ENCODE assay signal across 1 cellular context in genomic region chr22:17891427-17892167, GRCh38.
TF ChIP-seq lines count a peak whose summit lies in the region.

No MANE protein-coding gene starts in this region.

TF ChIP-seq in K562, 482 proteins besides CTCF, POLR2A, EP300 and RAD21 (continued from another document):
- no peak for TF ChIP-seq GATAD2A (IDR thresholded peaks at IDR 0.05)
- TF ChIP-seq, protein P1, sequence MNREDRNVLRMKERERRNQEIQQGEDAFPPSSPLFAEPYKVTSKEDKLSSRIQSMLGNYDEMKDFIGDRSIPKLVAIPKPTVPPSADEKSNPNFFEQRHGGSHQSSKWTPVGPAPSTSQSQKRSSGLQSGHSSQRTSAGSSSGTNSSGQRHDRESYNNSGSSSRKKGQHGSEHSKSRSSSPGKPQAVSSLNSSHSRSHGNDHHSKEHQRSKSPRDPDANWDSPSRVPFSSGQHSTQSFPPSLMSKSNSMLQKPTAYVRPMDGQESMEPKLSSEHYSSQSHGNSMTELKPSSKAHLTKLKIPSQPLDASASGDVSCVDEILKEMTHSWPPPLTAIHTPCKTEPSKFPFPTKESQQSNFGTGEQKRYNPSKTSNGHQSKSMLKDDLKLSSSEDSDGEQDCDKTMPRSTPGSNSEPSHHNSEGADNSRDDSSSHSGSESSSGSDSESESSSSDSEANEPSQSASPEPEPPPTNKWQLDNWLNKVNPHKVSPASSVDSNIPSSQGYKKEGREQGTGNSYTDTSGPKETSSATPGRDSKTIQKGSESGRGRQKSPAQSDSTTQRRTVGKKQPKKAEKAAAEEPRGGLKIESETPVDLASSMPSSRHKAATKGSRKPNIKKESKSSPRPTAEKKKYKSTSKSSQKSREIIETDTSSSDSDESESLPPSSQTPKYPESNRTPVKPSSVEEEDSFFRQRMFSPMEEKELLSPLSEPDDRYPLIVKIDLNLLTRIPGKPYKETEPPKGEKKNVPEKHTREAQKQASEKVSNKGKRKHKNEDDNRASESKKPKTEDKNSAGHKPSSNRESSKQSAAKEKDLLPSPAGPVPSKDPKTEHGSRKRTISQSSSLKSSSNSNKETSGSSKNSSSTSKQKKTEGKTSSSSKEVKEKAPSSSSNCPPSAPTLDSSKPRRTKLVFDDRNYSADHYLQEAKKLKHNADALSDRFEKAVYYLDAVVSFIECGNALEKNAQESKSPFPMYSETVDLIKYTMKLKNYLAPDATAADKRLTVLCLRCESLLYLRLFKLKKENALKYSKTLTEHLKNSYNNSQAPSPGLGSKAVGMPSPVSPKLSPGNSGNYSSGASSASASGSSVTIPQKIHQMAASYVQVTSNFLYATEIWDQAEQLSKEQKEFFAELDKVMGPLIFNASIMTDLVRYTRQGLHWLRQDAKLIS (CRISPR knock-in tag; IDR thresholded peaks at IDR 0.05): no peak
- no peak for TF ChIP-seq ARID1B (IDR thresholded peaks at IDR 0.05)
- no peak for TF ChIP-seq HNRNPLL (IDR thresholded peaks at IDR 0.05; ENCODE audit: low read depth, low read length, poor library complexity, severe bottlenecking)
- no peak for TF ChIP-seq ZNF354B (CRISPR knock-in tag; IDR thresholded peaks at IDR 0.05)
- TF ChIP-seq RB1 (IDR thresholded peaks at IDR 0.05; ENCODE audit: low read depth): 0 out of 2 replicates have a peak, but pooled peaks have one; percentile 34
- TF ChIP-seq SMC3 (conservative IDR thresholded peaks at IDR 0.05; ENCODE audit: insufficient read depth, low read depth, low read length): peak; percentile 60
- TF ChIP-seq, protein P2, sequence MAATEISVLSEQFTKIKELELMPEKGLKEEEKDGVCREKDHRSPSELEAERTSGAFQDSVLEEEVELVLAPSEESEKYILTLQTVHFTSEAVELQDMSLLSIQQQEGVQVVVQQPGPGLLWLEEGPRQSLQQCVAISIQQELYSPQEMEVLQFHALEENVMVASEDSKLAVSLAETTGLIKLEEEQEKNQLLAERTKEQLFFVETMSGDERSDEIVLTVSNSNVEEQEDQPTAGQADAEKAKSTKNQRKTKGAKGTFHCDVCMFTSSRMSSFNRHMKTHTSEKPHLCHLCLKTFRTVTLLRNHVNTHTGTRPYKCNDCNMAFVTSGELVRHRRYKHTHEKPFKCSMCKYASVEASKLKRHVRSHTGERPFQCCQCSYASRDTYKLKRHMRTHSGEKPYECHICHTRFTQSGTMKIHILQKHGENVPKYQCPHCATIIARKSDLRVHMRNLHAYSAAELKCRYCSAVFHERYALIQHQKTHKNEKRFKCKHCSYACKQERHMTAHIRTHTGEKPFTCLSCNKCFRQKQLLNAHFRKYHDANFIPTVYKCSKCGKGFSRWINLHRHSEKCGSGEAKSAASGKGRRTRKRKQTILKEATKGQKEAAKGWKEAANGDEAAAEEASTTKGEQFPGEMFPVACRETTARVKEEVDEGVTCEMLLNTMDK (IDR thresholded peaks at IDR 0.05; ENCODE audit: borderline replicate concordance, insufficient read depth, low read depth, low read length, poor library complexity, severe bottlenecking): peak; percentile 79
- TF ChIP-seq HDAC8 (tag; IDR thresholded peaks at IDR 0.05): no peak
- TF ChIP-seq ZBTB17 (CRISPR knock-in tag; IDR thresholded peaks at IDR 0.05): no peak
- TF ChIP-seq CHD1 (IDR thresholded peaks at IDR 0.05; ENCODE audit: low read length): no peak
- no peak for TF ChIP-seq SMARCA4 (IDR thresholded peaks at IDR 0.05)
- no peak for TF ChIP-seq KLF6 (CRISPR knock-in tag; IDR thresholded peaks at IDR 0.05; ENCODE audit: borderline replicate concordance)
- TF ChIP-seq ZNF217 (CRISPR knock-in tag; IDR thresholded peaks at IDR 0.05): no peak
- no peak for TF ChIP-seq FIP1L1 (IDR thresholded peaks at IDR 0.05; ENCODE audit: low read depth, low read length, poor library complexity, severe bottlenecking)
- TF ChIP-seq STAG1 (CRISPR knock-in tag; IDR thresholded peaks at IDR 0.05; ENCODE audit: borderline replicate concordance): no peak; the same call in 1 of the 2 replicates
